ENCODE assay signal across 8 cellular contexts in the genomic region with DNA sequence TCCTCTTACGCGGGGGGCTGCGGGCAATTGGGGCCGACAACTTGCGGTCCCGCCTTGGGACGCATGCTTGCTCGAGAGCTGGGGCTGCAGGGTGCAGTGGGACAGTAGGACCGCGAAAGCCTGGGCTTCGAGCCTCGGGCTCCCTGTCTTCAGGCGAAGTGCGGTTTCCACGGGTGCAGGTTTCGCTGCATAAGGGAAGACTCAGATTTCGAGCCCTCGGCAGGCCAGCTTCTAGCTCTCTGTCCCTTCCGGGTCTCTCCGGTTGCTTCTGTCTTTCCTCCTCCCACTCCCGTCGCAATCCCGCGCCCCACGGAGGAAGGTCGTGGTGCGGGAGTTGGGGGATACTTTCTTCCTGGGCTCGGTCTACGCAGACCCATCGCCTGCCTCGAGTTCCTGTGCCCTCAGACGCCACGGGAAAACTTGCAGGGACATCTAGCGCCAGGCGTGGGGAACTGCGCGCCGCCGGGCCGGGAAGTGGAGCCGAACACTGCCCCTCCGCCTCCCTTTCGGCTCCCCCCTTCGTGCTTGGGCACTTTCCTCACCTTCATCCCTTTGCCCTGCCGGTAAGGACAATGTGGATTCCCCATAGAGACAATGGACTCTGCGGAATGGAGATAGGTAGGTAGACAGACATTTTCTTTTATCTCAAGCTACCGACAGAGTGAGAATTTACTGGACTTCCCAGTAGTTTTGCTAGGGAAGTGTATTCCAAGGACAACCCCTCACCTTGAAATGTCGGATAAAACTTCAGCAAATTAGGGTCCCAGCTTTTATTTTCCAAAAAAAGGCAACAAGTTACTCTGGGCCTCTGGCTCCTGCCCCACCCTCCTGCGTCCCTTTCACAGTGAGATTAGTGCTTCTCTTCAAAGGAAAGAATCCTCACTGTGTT. TPM values are rescaled to one million over a fixed set of nuclear protein-coding genes. Genes with fewer than 3 reads are reported as not detected.
A peak's percentile ranks its signal among the peaks of the same experiment; 100 is the strongest.
DNase-seq lines count a peak whose midpoint lies in the region; ATAC-seq and TF ChIP-seq lines count a peak whose summit lies in the region.

No MANE protein-coding gene starts in this region.

- DNase-seq in T-helper 2 cell treated with Interferon-gamma antibody and Interleukin-4, amounts not matched to agents 5 μg/mL and 100 μg/mL, for 36 hours (ENCODE audit: low spot score), result no peak
- DNase-seq in T-helper 2 cell, result no peak
- DNase-seq in SK-N-DZ (ENCODE audit: low spot score), result peak; percentile 43
- DNase-seq in erythroblast (lab: John Stamatoyannopoulos, UW), result peak; percentile 28 to 56

- H3K27me3 Mint-ChIP-seq in T-helper 2 cell treated with Interferon-gamma antibody and Interleukin-4, amounts not matched to agents 5 μg/mL and 100 μg/mL, for 36 hours (ENCODE audit: low read depth), result peaks cover 90% of the 10 kb centered on the region

- no peaks in the 10 kb centered on the region for H3K9me3 Mint-ChIP-seq in T-helper 2 cell treated with Interferon-gamma antibody and Interleukin-4, amounts not matched to agents 5 μg/mL and 100 μg/mL, for 36 hours

- H3K4me1 Mint-ChIP-seq in T-helper 2 cell treated with Interferon-gamma antibody and Interleukin-4, amounts not matched to agents 5 μg/mL and 100 μg/mL, for 36 hours (ENCODE audit: low read depth), result peaks cover 7% of the 10 kb centered on the region

- H3K4me3 ChIP-seq in HUES64 (ENCODE audit: low read length), result peak overlapping the region; percentile 38
- peak overlapping the region; percentile 2 to 42 for H3K4me3 ChIP-seq in muscle layer of colon (ENCODE audit: low read depth in 1 of 2, low read length in 2 of 2)

- no peak for TF ChIP-seq POLR2A in erythroblast (IDR thresholded peaks at IDR 0.05; ENCODE audit: low read length)

- H3K36me3 ChIP-seq in HUES64 (ENCODE audit: insufficient read depth, low read length) (no peaks in the 10 kb centered on the region), muscle layer of colon (ENCODE audit: insufficient read depth, low read length) (no peaks in the 10 kb centered on the region)

- peak overlapping the region; percentile 40 for H3K4me3 Mint-ChIP-seq in T-helper 2 cell treated with Interferon-gamma antibody and Interleukin-4, amounts not matched to agents 5 μg/mL and 100 μg/mL, for 36 hours

- H3K9ac ChIP-seq in HUES64 (ENCODE audit: low read depth, low read length) (no peak overlapping the region), muscle layer of colon (ENCODE audit: low read length) (no peak overlapping the region)

- no peak overlapping the region for H3K27ac ChIP-seq in HUES64 (ENCODE audit: low read depth, low read length)
- H3K27ac ChIP-seq in muscle layer of colon (ENCODE audit: low read depth, low read length), result no peak overlapping the region

- no peak overlapping the region for H3K27ac Mint-ChIP-seq in T-helper 2 cell treated with Interferon-gamma antibody and Interleukin-4, amounts not matched to agents 5 μg/mL and 100 μg/mL, for 36 hours

- under 1% methylated on average over 48 of the region's 49 CpGs for WGBS in HUES64

- no peaks in the 10 kb centered on the region for H3K9me3 ChIP-seq in HUES64 (ENCODE audit: insufficient read depth, low read depth, low read length)
- H3K9me3 ChIP-seq in muscle layer of colon (ENCODE audit: low read length), result no peaks in the 10 kb centered on the region

- H3K27me3 ChIP-seq in HUES64 (ENCODE audit: insufficient read depth, low read length) (peaks cover 100% of the 10 kb centered on the region), muscle layer of colon (ENCODE audit: control insufficient read depth in 1 of 2, insufficient read depth in 2 of 2, low read length in 2 of 2) (peaks cover 85 to 99% of the 10 kb centered on the region in 2 donors)

- H3K36me3 Mint-ChIP-seq in T-helper 2 cell treated with Interferon-gamma antibody and Interleukin-4, amounts not matched to agents 5 μg/mL and 100 μg/mL, for 36 hours (ENCODE audit: low read depth), result no peaks in the 10 kb centered on the region

- H3K4me1 ChIP-seq in HUES64 (ENCODE audit: insufficient read depth, low read length) (peaks cover 6% of the 10 kb centered on the region; the same call in 1 of the 2 replicates), muscle layer of colon (ENCODE audit: insufficient read depth, low read length) (peaks cover 22% of the 10 kb centered on the region)

- ATAC-seq in HG03439 (IDR thresholded peaks at IDR 0.05; ENCODE audit: unreplicated experiment), result no peak
- ATAC-seq in HG03565 (IDR thresholded peaks at IDR 0.05; ENCODE audit: unreplicated experiment), result no peak

RNA-seq across cellular contexts. Expression of gene HOXD13, which starts 4.2 kb away (rescaled TPM):
- 0.15 TPM for polyA plus RNA-seq in HUES64 (2013, experiment 1 of 2)
- polyA plus RNA-seq in HUES64 (2013, experiment 2 of 2), result 0.13 TPM
- 0.28 and 1.0 TPM in 2 replicates for polyA plus RNA-seq in SK-N-DZ (2014; cell fraction: cytosol; rRNA removed)
- 0.08 TPM in 1 of 2 replicates, not detected in the other for polyA plus RNA-seq in SK-N-DZ (2014; cell fraction: nucleus; rRNA removed)

RNA-seq across cellular contexts. Expression of gene EVX2, which starts 4.5 kb away (rescaled TPM):
- polyA plus RNA-seq in HUES64 (2013, experiment 1 of 2), result not detected
- polyA plus RNA-seq in HUES64 (2013, experiment 2 of 2), result not detected
- polyA plus RNA-seq in SK-N-DZ (2014; cell fraction: cytosol; rRNA removed), result 0.05 TPM in 1 of 2 replicates, not detected in the other
- polyA plus RNA-seq in SK-N-DZ (2014; cell fraction: nucleus; rRNA removed), result 0.27 TPM in 1 of 2 replicates, not detected in the other

RNA-seq across cellular contexts. Expression of gene HOXD12, which starts 11.3 kb away (rescaled TPM):
- polyA plus RNA-seq in HUES64 (2013, experiment 1 of 2), result not detected
- not detected for polyA plus RNA-seq in HUES64 (2013, experiment 2 of 2)
- not detected in 2 replicates for polyA plus RNA-seq in SK-N-DZ (2014; cell fraction: cytosol; rRNA removed)
- polyA plus RNA-seq in SK-N-DZ (2014; cell fraction: nucleus; rRNA removed), result not detected in 2 replicates

RNA-seq across cellular contexts. Expression of gene HOXD11, which starts 18.8 kb away (rescaled TPM):
- polyA plus RNA-seq in HUES64 (2013, experiment 1 of 2), result not detected
- polyA plus RNA-seq in HUES64 (2013, experiment 2 of 2), result 0.38 TPM
- 0.55 and 1.6 TPM in 2 replicates for polyA plus RNA-seq in SK-N-DZ (2014; cell fraction: cytosol; rRNA removed)
- polyA plus RNA-seq in SK-N-DZ (2014; cell fraction: nucleus; rRNA removed), result 0.55 TPM in 1 of 2 replicates, not detected in the other

RNA-seq across cellular contexts. Expression of gene HOXD10, which starts 28.3 kb away (rescaled TPM):
- polyA plus RNA-seq in HUES64 (2013, experiment 1 of 2), result 0.15 TPM
- 0.19 TPM for polyA plus RNA-seq in HUES64 (2013, experiment 2 of 2)
- 8.5 and 8.7 TPM in 2 replicates for polyA plus RNA-seq in SK-N-DZ (2014; cell fraction: cytosol; rRNA removed)
- 5.2 and 6.5 TPM in 2 replicates for polyA plus RNA-seq in SK-N-DZ (2014; cell fraction: nucleus; rRNA removed)

Comparison
In these comparisons a context has a peak if more than half of its experiments do, and no peak if none do; other contexts are left out.
1. DNase-seq: peak in SK-N-DZ (single experiment) and erythroblast (2 of 2); none in T-helper 2 cell treated with Interferon-gamma antibody and Interleukin-4, amounts not matched to agents 5 μg/mL and 100 μg/mL, for 36 hours (single experiment) and T-helper 2 cell (0 of 5).